ENCODE assay signal across 1 cellular context in genomic region chr2:101516833-101517690, GRCh38.
TF ChIP-seq lines count a peak whose summit lies in the region.

No MANE protein-coding gene starts in this region.

TF ChIP-seq in HEK293T, 16 proteins besides CTCF, POLR2A, EP300 and RAD21 (continued from another document):
- TF ChIP-seq HDGF (IDR thresholded peaks at IDR 0.05; ENCODE audit: borderline replicate concordance) (no peak), LEF1 (IDR thresholded peaks at IDR 0.05; ENCODE audit: borderline replicate concordance) (no peak), SUZ12 (IDR thresholded peaks at IDR 0.05) (no peak), FOXM1 (IDR thresholded peaks at IDR 0.05; ENCODE audit: borderline replicate concordance) (no peak), ARNT (IDR thresholded peaks at IDR 0.05) (no peak), FOXA1 (IDR thresholded peaks at IDR 0.05) (no peak), PKNOX1 (IDR thresholded peaks at IDR 0.05) (no peak)
